ENCODE assay signal across 12 cellular contexts in genomic region chr12:124387510-124387855, GRCh38.
A peak's percentile ranks its signal among the peaks of the same experiment; 100 is the strongest.
DNase-seq lines count a peak whose midpoint lies in the region; ATAC-seq and TF ChIP-seq lines count a peak whose summit lies in the region.
"Had no signal": no experiment of that assay in that cellular context is flagged by ENCODE, and none has a peak within 500 bp of the region (broad histone marks: within the 10 kb centered on the region; RNA-seq: fewer than 3 reads in every experiment).

No MANE protein-coding gene starts in this region.

- no peak overlapping the region for H2BK15ac ChIP-seq in H9 (ENCODE audit: low read depth, low read length)

- TF ChIP-seq CTCF in heart left ventricle (IDR thresholded peaks at IDR 0.05) (no peak), H9 (conservative IDR thresholded peaks at IDR 0.05) (no peak)

- H4K8ac ChIP-seq in H9 (replicated peaks; ENCODE audit: insufficient read length, low read depth, low read length), result no peak overlapping the region

- no peak overlapping the region; the same call in 1 of the 2 replicates for H3K4me3 ChIP-seq in BLaER1
- H3K4me3 ChIP-seq in SJSA1, result peak overlapping the region; percentile 49
- H3K4me3 ChIP-seq in heart left ventricle, result peak overlapping the region; percentile 1 to 81 (median 64)
- H3K4me3 ChIP-seq in rectal smooth muscle tissue (ENCODE audit: low read length), result no peak overlapping the region

- no peak for TF ChIP-seq POLR2A in heart left ventricle (IDR thresholded peaks at IDR 0.05)

- H3K14ac ChIP-seq in H9 (ENCODE audit: insufficient read depth, low read length), result no peak overlapping the region

- H3K36me3 Mint-ChIP-seq in H9 (ENCODE audit: insufficient read depth in 1 of 3, low read depth in 3 of 3), result peaks cover 6 to 30% (median 19%) of the 10 kb centered on the region in 3 experiments; a peak in 6 of 7 replicates

- H4K91ac ChIP-seq in H9 (ENCODE audit: insufficient read length, low read depth, low read length), result no peak overlapping the region

- no peak overlapping the region for H3K18ac ChIP-seq in H9 (ENCODE audit: insufficient read length, low read depth, low read length)

- DNase-seq in SJSA1 (ENCODE audit: low read depth in 1 of 2, low spot score in 2 of 2) (peak in 1 of 2 experiments; percentile 28), heart left ventricle (peak in 4 of 5 donors; percentile 71 to 86 (median 78)), H9 (no peak), SKM-1 treated with dmso at 0.1 percent for 144 hours (lab: John Stamatoyannopoulos, UW; ENCODE audit: unreplicated experiment) (no peak)
- DNase-seq in activated naive CD4-positive, alpha-beta T cell (lab: John Stamatoyannopoulos, UW), result no peak
- DNase-seq: activated naive CD4-positive, alpha-beta T cell treated with Interleukin-2 at 50 U/mL for 16 hours; CD4-positive, alpha-beta T cell; NCI-H69 had no signal

- no peak overlapping the region for H2AK5ac ChIP-seq in H9 (ENCODE audit: insufficient read length, low read length)

- H2BK120ac ChIP-seq in H9 (ENCODE audit: low read depth, low read length, poor library complexity, severe bottlenecking), result no peak overlapping the region

- H3K27ac ChIP-seq in BLaER1 (peak overlapping the region; percentile 68), SJSA1 (no peak overlapping the region; the same call in 1 of the 2 replicates), heart left ventricle (peak overlapping the region; percentile 73 to 99 (median 96)), rectal smooth muscle tissue (ENCODE audit: low read depth, low read length) (peak overlapping the region; percentile 92), H9 (ENCODE audit: insufficient read length, low read depth, low read length) (no peak overlapping the region)
- H3K27ac ChIP-seq: neutrophil had no signal

- H2BK5ac ChIP-seq in H9 (ENCODE audit: insufficient read length, low read length), result no peak overlapping the region

- no peak overlapping the region for H3K23ac ChIP-seq in H9 (ENCODE audit: insufficient read length, low read depth, low read length)

- H3K27me3 Mint-ChIP-seq in H9 (ENCODE audit: low read depth), result no peaks in the 10 kb centered on the region; the same call in 1 of the 2 replicates
- H3K27me3 Mint-ChIP-seq: CD4-positive, alpha-beta T cell had no signal

- no peaks in the 10 kb centered on the region for H3K79me1 ChIP-seq in H9 (ENCODE audit: insufficient read depth, low read depth, low read length, poor library complexity, severe bottlenecking)

- no peak overlapping the region for H2BK20ac ChIP-seq in H9 (ENCODE audit: low read depth, low read length, poor library complexity, severe bottlenecking)

- no peaks in the 10 kb centered on the region for H3K79me2 ChIP-seq in H9 (ENCODE audit: insufficient read depth, low read length)

- ATAC-seq in heart left ventricle (peak; percentile 27 to 40 (median 36)), HG03442 (IDR thresholded peaks at IDR 0.05; ENCODE audit: unreplicated experiment) (no peak)

- H3K4me1 Mint-ChIP-seq in H9, result peaks cover 10 to 19% of the 10 kb centered on the region in 2 experiments

- H3K23me2 ChIP-seq in H9 (ENCODE audit: insufficient read length, low read depth, low read length, poor library complexity, severe bottlenecking), result no peaks in the 10 kb centered on the region

- H3K4me1 ChIP-seq in BLaER1, result peaks cover 100% of the 10 kb centered on the region
- H3K4me1 ChIP-seq in SJSA1 (replicated peaks), result peaks cover 87% of the 10 kb centered on the region
- H3K4me1 ChIP-seq in heart left ventricle, result peaks cover 10 to 98% (median 78%) of the 10 kb centered on the region in 12 donors
- H3K4me1 ChIP-seq in rectal smooth muscle tissue (ENCODE audit: control insufficient read depth, insufficient read depth, low read length), result peaks cover 25% of the 10 kb centered on the region
- H3K4me1 ChIP-seq in H9 (ENCODE audit: insufficient read depth, low read length), result no peaks in the 10 kb centered on the region

- H3K36me3 ChIP-seq in BLaER1 (peaks cover 32% of the 10 kb centered on the region), SJSA1 (peaks cover 76% of the 10 kb centered on the region), heart left ventricle (peaks cover 0 to 34% (median 28%) of the 10 kb centered on the region in 9 donors), rectal smooth muscle tissue (ENCODE audit: control insufficient read depth, insufficient read depth, low read length) (peaks cover 8% of the 10 kb centered on the region)

- H4K20me1 ChIP-seq in BLaER1, result peaks cover 97% of the 10 kb centered on the region
- H4K20me1 ChIP-seq in H9 (ENCODE audit: control insufficient read depth, insufficient read depth, insufficient read length), result no peaks in the 10 kb centered on the region

- whole genome bisulfite sequencing in heart left ventricle, 4 donors, result 33 to 51% (median 45%) methylated on average over 5 to 22 of the region's 22 CpGs
- no CpG with 5 or more reads among the region's 22 CpGs for WGBS in H9 (ENCODE audit: extremely low coverage, insufficient read length, low lambda C conversion rate)

- H3K9me3 ChIP-seq in BLaER1 (no peaks in the 10 kb centered on the region), SJSA1 (replicated peaks) (no peaks in the 10 kb centered on the region), heart left ventricle (no peaks in the 10 kb centered on the region), H9 (ENCODE audit: control insufficient read depth, low read depth, low read length) (no peaks in the 10 kb centered on the region)
- H3K9me3 ChIP-seq: neutrophil had no signal

- no peak overlapping the region for H3K4me3 Mint-ChIP-seq in H9

- H2BK12ac ChIP-seq in H9 (ENCODE audit: insufficient read length, low read depth, low read length), result no peak overlapping the region

- H3K27me3 ChIP-seq in BLaER1 (no peaks in the 10 kb centered on the region), SJSA1 (replicated peaks) (no peaks in the 10 kb centered on the region), heart left ventricle (no peaks in the 10 kb centered on the region), rectal smooth muscle tissue (ENCODE audit: control insufficient read depth, insufficient read depth, low read length) (no peaks in the 10 kb centered on the region), H9 (ENCODE audit: insufficient read depth, low read length) (no peaks in the 10 kb centered on the region)
- H3K27me3 ChIP-seq: neutrophil had no signal

- no peak overlapping the region for H3T11ph ChIP-seq in H9 (ENCODE audit: low read length)

- peak overlapping the region; percentile 100 for H3K4me2 ChIP-seq in BLaER1
- no peak overlapping the region for H3K4me2 ChIP-seq in H9 (ENCODE audit: insufficient read depth, insufficient read length, low read length)

- intact Hi-C loops in heart left ventricle (cut with DNase I), result loop anchor here in 5 of 10 donors (5.0 to 10.0 kb wide), 7 partner anchors 35 to 307 kb away; partner anchors contain the start of gene NCOR2 (in 3 of the 5)

- peak overlapping the region; percentile 21; the same call in 1 of the 2 replicates for H3K9ac ChIP-seq in BLaER1
- no peak overlapping the region for H3K9ac ChIP-seq in rectal smooth muscle tissue (ENCODE audit: low read length)
- no peak overlapping the region for H3K9ac ChIP-seq in H9 (ENCODE audit: extremely low read depth, insufficient read length, low read length)

- H3K9me3 Mint-ChIP-seq in H9, result no peaks in the 10 kb centered on the region
- H3K9me3 Mint-ChIP-seq: CD4-positive, alpha-beta T cell had no signal

- H2AFZ ChIP-seq in H9 (ENCODE audit: low read length), result no peak overlapping the region

- H3K27ac Mint-ChIP-seq in H9, result no peak overlapping the region
- H3K27ac Mint-ChIP-seq: CD4-positive, alpha-beta T cell had no signal

- H3K56ac ChIP-seq in H9 (ENCODE audit: insufficient read length, low read depth, low read length), result no peak overlapping the region

- no peak overlapping the region for H4K5ac ChIP-seq in H9 (ENCODE audit: insufficient read length, low read depth, low read length)

- H3K4ac ChIP-seq in H9 (ENCODE audit: low read depth, low read length), result no peak overlapping the region

Comparison
In these comparisons a context has a peak if more than half of its experiments do, and no peak if none do; other contexts are left out.
1. H3K27ac ChIP-seq: peak in BLaER1 (single experiment), heart left ventricle (12 of 12) and rectal smooth muscle tissue (single experiment); none in SJSA1 (single experiment) and H9 (single experiment).
2. H3K4me3 ChIP-seq: peak in SJSA1 (single experiment) and heart left ventricle (12 of 12); none in BLaER1 (single experiment) and rectal smooth muscle tissue (single experiment).
3. DNase-seq: peak in heart left ventricle (4 of 5); none in H9 (single experiment), SKM-1 treated with dmso at 0.1 percent for 144 hours (single experiment) and activated naive CD4-positive, alpha-beta T cell (0 of 4).